9 cellular contexts compared by ENCODE assay signal in genomic region chr1:172588296-172589291, GRCh38. TPM values are rescaled to one million over a fixed set of nuclear protein-coding genes. Genes with fewer than 3 reads are reported as not detected.
A peak's percentile ranks its signal among the peaks of the same experiment; 100 is the strongest.
DNase-seq lines count a peak whose midpoint lies in the region; ATAC-seq and TF ChIP-seq lines count a peak whose summit lies in the region.
"Had no signal": no experiment of that assay in that cellular context is flagged by ENCODE, and none has a peak within 500 bp of the region (broad histone marks: within the 10 kb centered on the region; RNA-seq: fewer than 3 reads in every experiment).

No MANE protein-coding gene starts in this region.

- no peak overlapping the region for H3K4me3 Mint-ChIP-seq in activated T-cell treated with anti-CD3 and anti-CD28 coated beads, Interleukin-2, amount 50 U/mL, for 4 hours
- H3K4me3 Mint-ChIP-seq: naive B cell had no signal

- no peaks in the 10 kb centered on the region for H3K9me3 Mint-ChIP-seq in activated T-cell treated with anti-CD3 and anti-CD28 coated beads, Interleukin-2, amount 50 U/mL, for 4 hours

- no peak for TF ChIP-seq CTCF in AG09309 (IDR thresholded peaks at IDR 0.05; ENCODE audit: control insufficient read depth, insufficient read depth, low read depth, low read length, missing control alignments)

- no peaks in the 10 kb centered on the region for H3K27me3 Mint-ChIP-seq in activated T-cell treated with anti-CD3 and anti-CD28 coated beads, Interleukin-2, amount 50 U/mL, for 4 hours (ENCODE audit: low read depth)
- H3K27me3 Mint-ChIP-seq: naive B cell had no signal

- DNase-seq in AG09309 (ENCODE audit: low read depth) (peak; percentile 32), iris pigment epithelial cell (ENCODE audit: low read depth) (peak; percentile 95), hippocampal formation (lab: John Stamatoyannopoulos, UW) (no peak), NCI-H2081 (lab: John Stamatoyannopoulos, UW) (no peak), posterior vena cava (ENCODE audit: low spot score) (no peak), GM19240 (ENCODE audit: insufficient read length, low spot score) (no peak)
- DNase-seq in activated T-cell treated with anti-CD3 and anti-CD28 coated beads, Interleukin-2, amount 50 U/mL, for 4 hours: no peak
- DNase-seq: naive B cell had no signal

- peak; percentile 70 for ATAC-seq in HG02852 (IDR thresholded peaks at IDR 0.05; ENCODE audit: unreplicated experiment)
- ATAC-seq in activated T-cell treated with anti-CD3 and anti-CD28 coated beads, Interleukin-2, amount 50 U/mL, for 4 hours: peak; percentile 87 to 91

- intact Hi-C loops in posterior vena cava (cut with DNase I): no loop called here

- peaks cover 23% of the 10 kb centered on the region for H3K4me1 Mint-ChIP-seq in activated T-cell treated with anti-CD3 and anti-CD28 coated beads, Interleukin-2, amount 50 U/mL, for 4 hours (ENCODE audit: low read depth)

- peaks cover 52% of the 10 kb centered on the region for H3K36me3 Mint-ChIP-seq in activated T-cell treated with anti-CD3 and anti-CD28 coated beads, Interleukin-2, amount 50 U/mL, for 4 hours (ENCODE audit: insufficient read depth)

- H3K4me3 ChIP-seq in AG09309 (ENCODE audit: control insufficient read depth, low read depth, low read length): no peak overlapping the region

RNA-seq across cellular contexts. Expression of gene SUCO, which starts 55.6 kb away (rescaled TPM):
- 10 to 100 TPM; 19.5 to 21.5 (median 20.3) TPM for total RNA-seq in activated T-cell treated with anti-CD3 and anti-CD28 coated beads, Interleukin-2, amount 50 U/mL, for 4 hours
- 10 to 100 TPM; 26.0 to 30.8 TPM for total RNA-seq in posterior vena cava

Comparison
In these comparisons a context has a peak if more than half of its experiments do, and no peak if none do; other contexts are left out.
1. DNase-seq: peak in AG09309 (single experiment) and iris pigment epithelial cell (single experiment); none in activated T-cell treated with anti-CD3 and anti-CD28 coated beads, Interleukin-2, amount 50 U/mL, for 4 hours (single experiment), hippocampal formation (0 of 2), NCI-H2081 (0 of 2), posterior vena cava (single experiment) and GM19240 (single experiment).